15 cellular contexts compared by ENCODE assay signal in the genomic region with DNA sequence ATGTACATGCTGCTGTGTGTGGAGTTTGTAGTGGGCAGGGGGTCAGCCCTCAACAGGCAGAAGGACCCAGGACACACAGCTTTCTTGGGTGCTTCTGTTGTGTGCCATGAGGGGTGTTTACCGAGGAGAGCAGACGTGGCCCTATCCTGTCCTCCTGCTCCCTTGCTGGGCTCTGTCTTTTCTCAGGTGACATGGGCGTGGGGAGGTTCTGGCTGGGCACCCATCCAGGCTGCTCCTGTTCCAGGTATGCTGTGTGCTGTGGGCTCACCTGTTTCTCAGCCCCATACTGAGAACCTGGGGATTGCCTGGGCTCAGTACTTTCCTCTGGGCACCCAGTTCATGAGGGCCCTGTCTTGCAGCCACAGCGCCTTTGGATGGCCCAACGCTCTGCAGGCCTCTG.
DNase-seq lines count a peak whose midpoint lies in the region; ATAC-seq lines count a peak whose summit lies in the region.
"Had no signal": no experiment of that assay in that cellular context is flagged by ENCODE, and none has a peak within 500 bp of the region (broad histone marks: within the 10 kb centered on the region; RNA-seq: fewer than 3 reads in every experiment).

No MANE protein-coding gene starts in this region.

- H3K36me3 Mint-ChIP-seq in activated T-cell treated with anti-CD3 and anti-CD28 coated beads, Interleukin-2, amount 50 U/mL, for 24 hours (ENCODE audit: low read depth), result peaks cover 50% of the 10 kb centered on the region

- peak overlapping the region in 1 of 2 donors; percentile 21 for H3K9ac ChIP-seq in stomach smooth muscle (ENCODE audit: low read length in 2 of 2)

- H3K9me3 Mint-ChIP-seq in activated T-cell treated with anti-CD3 and anti-CD28 coated beads, Interleukin-2, amount 50 U/mL, for 24 hours, result no peaks in the 10 kb centered on the region
- H3K9me3 Mint-ChIP-seq: H9 had no signal

- peaks cover 58 to 64% of the 10 kb centered on the region in 2 donors for H3K36me3 ChIP-seq in stomach smooth muscle (ENCODE audit: control insufficient read depth in 2 of 2, insufficient read depth in 2 of 2, low read length in 2 of 2)

- H3K4me1 Mint-ChIP-seq in activated T-cell treated with anti-CD3 and anti-CD28 coated beads, Interleukin-2, amount 50 U/mL, for 24 hours (ENCODE audit: low read depth), result peaks cover 11% of the 10 kb centered on the region

- no peak for ATAC-seq in GM21825 (IDR thresholded peaks at IDR 0.05; ENCODE audit: unreplicated experiment)
- no peak for ATAC-seq in HG03097 (IDR thresholded peaks at IDR 0.05; ENCODE audit: low FRiP score, unreplicated experiment)
- ATAC-seq: Right ventricle myocardium inferior had no signal

- H3K4me1 ChIP-seq in stomach smooth muscle (ENCODE audit: control insufficient read depth, insufficient read depth, low read length), result peaks cover 52% of the 10 kb centered on the region
- H3K4me1 ChIP-seq: Caco-2 had no signal

- peak overlapping the region; percentile 2 for H3K27ac Mint-ChIP-seq in activated T-cell treated with anti-CD3 and anti-CD28 coated beads, Interleukin-2, amount 50 U/mL, for 24 hours

- peak overlapping the region; percentile 16 for H3K27ac ChIP-seq in layer of hippocampus (ENCODE audit: low read depth, low read length)
- peak overlapping the region; percentile 60 for H3K27ac ChIP-seq in stomach smooth muscle (ENCODE audit: low read length)

- H3K9me3 ChIP-seq in stomach smooth muscle (ENCODE audit: control insufficient read depth in 2 of 2, low read length in 2 of 2), result no peaks in the 10 kb centered on the region
- H3K9me3 ChIP-seq: Caco-2 had no signal

- H3K27me3 ChIP-seq in layer of hippocampus (ENCODE audit: control insufficient read depth, insufficient read depth, low read length), result no peaks in the 10 kb centered on the region
- no peaks in the 10 kb centered on the region for H3K27me3 ChIP-seq in stomach smooth muscle (ENCODE audit: control insufficient read depth in 1 of 2, insufficient read depth in 2 of 2, low read length in 2 of 2)

- H3K4me3 Mint-ChIP-seq in activated T-cell treated with anti-CD3 and anti-CD28 coated beads, Interleukin-2, amount 50 U/mL, for 24 hours, result no peak overlapping the region
- H3K4me3 Mint-ChIP-seq: H9 had no signal

- H3K4me3 ChIP-seq in stomach smooth muscle (ENCODE audit: low read length in 2 of 2), result no peak overlapping the region

- no peaks in the 10 kb centered on the region for H3K27me3 Mint-ChIP-seq in activated T-cell treated with anti-CD3 and anti-CD28 coated beads, Interleukin-2, amount 50 U/mL, for 24 hours

- no peak for DNase-seq in activated T-cell treated with anti-CD3 and anti-CD28 coated beads, Interleukin-2, amount 50 U/mL, for 24 hours
- no peak for DNase-seq in activated T-cell treated with anti-CD3 and anti-CD28 coated beads for 4 hours
- no peak for DNase-seq in DMS53 (lab: John Stamatoyannopoulos, UW)
- no peak for DNase-seq in globus pallidus (ENCODE audit: low spot score)
- DNase-seq: Caco-2, H9, MV-4-11, NCI-H1436, NCI-H2081, NCI-H524 had no signal
